18 cellular contexts compared by ENCODE assay signal in genomic region chrX:46770006-46770816, GRCh38. TPM values are rescaled to one million over a fixed set of nuclear protein-coding genes. Genes with fewer than 3 reads are reported as not detected.
DNase-seq lines count a peak whose midpoint lies in the region; ATAC-seq, FAIRE-seq and TF ChIP-seq lines count a peak whose summit lies in the region.
"Had no signal": no experiment of that assay in that cellular context is flagged by ENCODE, and none has a peak within 500 bp of the region (broad histone marks: within the 10 kb centered on the region; RNA-seq: fewer than 3 reads in every experiment).

No MANE protein-coding gene starts in this region.

- TF ChIP-seq CTCF in astrocyte (IDR thresholded peaks at IDR 0.05; ENCODE audit: insufficient read depth, low read depth, low read length) (no peak), foreskin fibroblast (IDR thresholded peaks at IDR 0.05; ENCODE audit: low read depth, low read length) (no peak), heart right ventricle (IDR thresholded peaks at IDR 0.05) (no peak)

- WGBS in heart right ventricle, 2 donors = 9 to 18% methylated on average over 4 of the region's 4 CpGs

- H3K9me3 Mint-ChIP-seq in astrocyte (ENCODE audit: unreplicated experiment) = no peaks in the 10 kb centered on the region
- H3K9me3 Mint-ChIP-seq: activated naive CD8-positive, alpha-beta T cell treated with anti-CD3 and anti-CD28 coated beads for 36 hours had no signal

- intact Hi-C loops in heart right ventricle (cut with DNase I) = no loop called here

- no peaks in the 10 kb centered on the region for H3K27me3 ChIP-seq in ACC112 (ENCODE audit: insufficient read depth, low read length)
- H3K27me3 ChIP-seq in astrocyte (ENCODE audit: insufficient read depth, low read length) = no peaks in the 10 kb centered on the region
- H3K27me3 ChIP-seq in heart right ventricle = peaks cover 0 to 21% (median 0%) of the 10 kb centered on the region in 7 donors
- H3K27me3 ChIP-seq: esophagus squamous epithelium had no signal

- no peak for ATAC-seq in heart right ventricle
- ATAC-seq: HepG2 had no signal

- no peaks in the 10 kb centered on the region for H4K20me1 ChIP-seq in astrocyte (ENCODE audit: insufficient read depth, low read length)

- H3K4me3 ChIP-seq in ACC112 (ENCODE audit: low read depth, low read length) = peak overlapping the region; percentile 65
- peak overlapping the region; percentile 43 for H3K4me3 ChIP-seq in astrocyte (ENCODE audit: insufficient read depth, low read depth, low read length)
- H3K4me3 ChIP-seq in foreskin fibroblast (ENCODE audit: low read depth in 1 of 2, low read length in 2 of 2) = peak overlapping the region in 1 of 2 donors; percentile 21
- H3K4me3 ChIP-seq in heart right ventricle = no peak overlapping the region
- H3K4me3 ChIP-seq: esophagus squamous epithelium, spleen had no signal

- H2AFZ ChIP-seq in ACC112 (ENCODE audit: low read length, unreplicated experiment) (no peak overlapping the region), astrocyte (ENCODE audit: low read depth, low read length) (no peak overlapping the region)

- H3K27ac ChIP-seq in ACC112 (ENCODE audit: low read depth, low read length) (peak overlapping the region; percentile 97), astrocyte (ENCODE audit: low read depth, low read length) (peak overlapping the region; percentile 94), heart right ventricle (no peak overlapping the region)
- H3K27ac ChIP-seq: esophagus squamous epithelium, spleen had no signal

- no peaks in the 10 kb centered on the region for H3K36me3 Mint-ChIP-seq in astrocyte (ENCODE audit: low read depth, unreplicated experiment)
- H3K36me3 Mint-ChIP-seq: activated naive CD8-positive, alpha-beta T cell treated with anti-CD3 and anti-CD28 coated beads for 36 hours had no signal

- peaks cover 11% of the 10 kb centered on the region for H3K4me1 Mint-ChIP-seq in astrocyte (ENCODE audit: low read depth, unreplicated experiment)
- H3K4me1 Mint-ChIP-seq: activated naive CD8-positive, alpha-beta T cell treated with anti-CD3 and anti-CD28 coated beads for 36 hours had no signal

- no peaks in the 10 kb centered on the region for H3K27me3 Mint-ChIP-seq in astrocyte (ENCODE audit: low read depth, unreplicated experiment)
- H3K27me3 Mint-ChIP-seq: activated naive CD8-positive, alpha-beta T cell treated with anti-CD3 and anti-CD28 coated beads for 36 hours had no signal

- no peaks in the 10 kb centered on the region for H3K36me3 ChIP-seq in ACC112 (ENCODE audit: insufficient read depth, low read length)
- H3K36me3 ChIP-seq in astrocyte (ENCODE audit: insufficient read depth, low read length) = no peaks in the 10 kb centered on the region
- H3K36me3 ChIP-seq in heart right ventricle = no peaks in the 10 kb centered on the region
- H3K36me3 ChIP-seq: esophagus squamous epithelium, spleen had no signal

- no peak overlapping the region for H3K4me3 Mint-ChIP-seq in astrocyte (ENCODE audit: unreplicated experiment)
- H3K4me3 Mint-ChIP-seq: activated naive CD8-positive, alpha-beta T cell treated with anti-CD3 and anti-CD28 coated beads for 36 hours had no signal

- no peaks in the 10 kb centered on the region for H3K9me3 ChIP-seq in astrocyte (ENCODE audit: insufficient read depth, low read depth, low read length)
- no peaks in the 10 kb centered on the region for H3K9me3 ChIP-seq in heart right ventricle
- H3K9me3 ChIP-seq: esophagus squamous epithelium, spleen had no signal

- H3K4me1 ChIP-seq in ACC112 (ENCODE audit: control insufficient read depth, insufficient read depth, low read length, unreplicated experiment) (peaks cover 15% of the 10 kb centered on the region), astrocyte (ENCODE audit: insufficient read depth, low read length) (peaks cover 13% of the 10 kb centered on the region), heart right ventricle (no peaks in the 10 kb centered on the region)
- H3K4me1 ChIP-seq: esophagus squamous epithelium, spleen had no signal

- DNase-seq in HT1080 (ENCODE audit: low read depth) = peak; percentile 61
- DNase-seq in astrocyte (ENCODE audit: low read depth) = peak; percentile 48
- DNase-seq in foreskin fibroblast = peak; percentile 57 to 77
- no peak for DNase-seq in NCI-H1930 (lab: John Stamatoyannopoulos, UW)
- no peak for DNase-seq in dermis blood vessel endothelial cell
- no peak for DNase-seq in heart right ventricle
- no peak for DNase-seq in HUDEP-2 (lab: John Stamatoyannopoulos, UW; ENCODE audit: unreplicated experiment in 76 of 76)
- DNase-seq: activated CD4-positive, CD25-positive, alpha-beta regulatory T cell treated with anti-CD3 and anti-CD28 coated beads, Interleukin-2, amount 50 U/mL, for 72 hours; activated CD8-positive, alpha-beta memory T cell treated with anti-CD3 and anti-CD28 coated beads, Interleukin-2, amount 50 U/mL, for 48 hours; activated naive CD8-positive, alpha-beta T cell treated with anti-CD3 and anti-CD28 coated beads for 36 hours; AML-193; esophagus squamous epithelium; midbrain; NCI-H1092 treated with DMSO at 0.1 percent for 48 hours; NCI-H2227 treated with DMSO at 0.1 percent for 48 hours; spleen had no signal

- peak overlapping the region; percentile 85 for H3K4me2 ChIP-seq in astrocyte (ENCODE audit: low read length)

- H3K9ac ChIP-seq in astrocyte (ENCODE audit: low read length) = peak overlapping the region; percentile 81

- no peak for FAIRE-seq in astrocyte (lab: Jason Lieb, UNC)
- FAIRE-seq: HepG2 had no signal

- H3K79me2 ChIP-seq in ACC112 (ENCODE audit: control insufficient read depth, insufficient read depth, low read length, unreplicated experiment) = no peaks in the 10 kb centered on the region
- no peaks in the 10 kb centered on the region for H3K79me2 ChIP-seq in astrocyte (ENCODE audit: insufficient read depth, low read length)

- H3K27ac Mint-ChIP-seq in astrocyte (ENCODE audit: unreplicated experiment) = peak overlapping the region; percentile 92
- H3K27ac Mint-ChIP-seq: activated naive CD8-positive, alpha-beta T cell treated with anti-CD3 and anti-CD28 coated beads for 36 hours had no signal

RNA-seq across cellular contexts. Expression of gene SLC9A7, which starts 11.3 kb away (rescaled TPM):
- total RNA-seq in HT1080 (2014; rRNA removed; shearing (Covaris generic)) = 18.4 and 22.8 TPM in 2 replicates
- 20.3 and 24.0 TPM in 2 replicates for polyA plus RNA-seq in HT1080 (2015; cell fraction: cytosol; rRNA removed)
- 30.7 and 30.8 TPM in 2 replicates for polyA plus RNA-seq in HT1080 (2015; cell fraction: nucleus; rRNA removed)
- 20.8 and 21.0 TPM in 2 replicates for total RNA-seq in astrocyte
- 16.5 and 19.4 TPM in 2 replicates for total RNA-seq in dermis blood vessel endothelial cell
- 1 to 10 TPM in 9 of 10 donors, under 1 TPM in 1; 0.71 to 7.5 (median 2.2) TPM for total RNA-seq in heart right ventricle
- polyA plus RNA-seq in heart right ventricle = under 1 TPM; 0.43 to 0.59 TPM

Comparison
In these comparisons a context has a peak if more than half of its experiments do, and no peak if none do; other contexts are left out.
1. H3K27ac ChIP-seq: peak in ACC112 (single experiment) and astrocyte (single experiment); none in heart right ventricle (0 of 10).
2. H3K4me3 ChIP-seq: peak in ACC112 (single experiment) and astrocyte (single experiment); none in heart right ventricle (0 of 10).
3. DNase-seq: peak in HT1080 (single experiment), astrocyte (single experiment) and foreskin fibroblast (2 of 2); none in NCI-H1930 (0 of 2), dermis blood vessel endothelial cell (single experiment), heart right ventricle (0 of 2) and HUDEP-2 (0 of 76).